In genomic region chr7:138898255-138898654, GRCh38 we compare ENCODE assay signal across 9 cellular contexts.
DNase-seq lines count a peak whose midpoint lies in the region; ATAC-seq and TF ChIP-seq lines count a peak whose summit lies in the region.
"Had no signal": no experiment of that assay in that cellular context is flagged by ENCODE, and none has a peak within 500 bp of the region (broad histone marks: within the 10 kb centered on the region; RNA-seq: fewer than 3 reads in every experiment).

No MANE protein-coding gene starts in this region.

- H3K79me2 ChIP-seq in MM.1S (ENCODE audit: low read length), result no peaks in the 10 kb centered on the region

- H3K4me1 Mint-ChIP-seq in MCF 10A (ENCODE audit: insufficient read depth, unreplicated experiment), result peaks cover 18% of the 10 kb centered on the region
- peaks cover 50% of the 10 kb centered on the region for H3K4me1 Mint-ChIP-seq in stimulated activated naive CD8-positive, alpha-beta T cell treated with anti-CD3 and anti-CD28 coated beads, Interleukin-15, Interleukin-2, amounts not matched to agents 100 ng/mL and 50 ng/mL, for 24 hours (ENCODE audit: low read depth)

- H4K20me1 ChIP-seq in MM.1S (ENCODE audit: insufficient read depth, low read length), result no peaks in the 10 kb centered on the region

- no peak overlapping the region for H2AFZ ChIP-seq in MM.1S (ENCODE audit: low read length)

- DNase-seq in MCF 10A (ENCODE audit: unreplicated experiment) (no peak), breast epithelium (ENCODE audit: low spot score in 2 of 2) (no peak), MM.1S (peak; percentile 41), Peyer's patch (no peak), midbrain (lab: John Stamatoyannopoulos, UW) (no peak)
- DNase-seq in activated T-cell treated with anti-CD3 and anti-CD28 coated beads, Interleukin-2, amount 50 U/mL, for 1 hour, result peak; percentile 27
- DNase-seq: MG63 had no signal

- TF ChIP-seq CTCF in MCF 10A (IDR thresholded peaks at IDR 0.05; ENCODE audit: unreplicated experiment) (no peak), breast epithelium (IDR thresholded peaks at IDR 0.05) (no peak), MM.1S (IDR thresholded peaks at IDR 0.05; ENCODE audit: low read length) (no peak), Peyer's patch (IDR thresholded peaks at IDR 0.05) (no peak)

- H3K4me3 ChIP-seq in breast epithelium (no peak overlapping the region), MM.1S (ENCODE audit: low read length) (no peak overlapping the region), Peyer's patch (no peak overlapping the region)
- H3K4me3 ChIP-seq: MG63 had no signal

- intact Hi-C loops in MCF 10A (cut with micrococcal nuclease), result no loop called here
- intact Hi-C loops in breast epithelium (cut with DNase I; ENCODE audit: low total_unique reads), result no loop called here

- POLR2A ChIA-PET in MCF 10A (lab: Yijun Ruan, JAX), result no interaction called here

- ATAC-seq in HG02588 (IDR thresholded peaks at IDR 0.05; ENCODE audit: unreplicated experiment), result no peak

- no peak overlapping the region for H3K9ac ChIP-seq in MM.1S (ENCODE audit: low read length)

- no peaks in the 10 kb centered on the region for H3F3A ChIP-seq in MM.1S (ENCODE audit: insufficient read depth, low read length)

- H3K9me2 ChIP-seq in MM.1S (replicated peaks; ENCODE audit: insufficient read depth, low read length), result no peaks in the 10 kb centered on the region

- no peaks in the 10 kb centered on the region for H3K4me1 ChIP-seq in breast epithelium
- H3K4me1 ChIP-seq in MM.1S (ENCODE audit: low read length), result peaks cover 5% of the 10 kb centered on the region; the same call in 1 of the 2 replicates
- H3K4me1 ChIP-seq in Peyer's patch, result no peaks in the 10 kb centered on the region

- peaks cover 19% of the 10 kb centered on the region for H3K36me3 Mint-ChIP-seq in MCF 10A (ENCODE audit: insufficient read depth, unreplicated experiment)
- H3K36me3 Mint-ChIP-seq in stimulated activated naive CD8-positive, alpha-beta T cell treated with anti-CD3 and anti-CD28 coated beads, Interleukin-15, Interleukin-2, amounts not matched to agents 100 ng/mL and 50 ng/mL, for 24 hours (ENCODE audit: low read depth), result no peaks in the 10 kb centered on the region

- H3K9me3 Mint-ChIP-seq in MCF 10A (ENCODE audit: unreplicated experiment), result no peaks in the 10 kb centered on the region
- H3K9me3 Mint-ChIP-seq in stimulated activated naive CD8-positive, alpha-beta T cell treated with anti-CD3 and anti-CD28 coated beads, Interleukin-15, Interleukin-2, amounts not matched to agents 100 ng/mL and 50 ng/mL, for 24 hours, result no peaks in the 10 kb centered on the region

- no peak for TF ChIP-seq POLR2A in breast epithelium (IDR thresholded peaks at IDR 0.05)
- TF ChIP-seq POLR2A in Peyer's patch (IDR thresholded peaks at IDR 0.05), result no peak

- H3K4me3 Mint-ChIP-seq in MCF 10A (ENCODE audit: unreplicated experiment), result no peak overlapping the region
- H3K4me3 Mint-ChIP-seq in stimulated activated naive CD8-positive, alpha-beta T cell treated with anti-CD3 and anti-CD28 coated beads, Interleukin-15, Interleukin-2, amounts not matched to agents 100 ng/mL and 50 ng/mL, for 24 hours, result peak overlapping the region; percentile 6

- H3K27ac Mint-ChIP-seq in MCF 10A (ENCODE audit: low read depth, unreplicated experiment), result peak overlapping the region; percentile 16
- H3K27ac Mint-ChIP-seq in stimulated activated naive CD8-positive, alpha-beta T cell treated with anti-CD3 and anti-CD28 coated beads, Interleukin-15, Interleukin-2, amounts not matched to agents 100 ng/mL and 50 ng/mL, for 24 hours, result peak overlapping the region; percentile 81

- H3K9me3 ChIP-seq in breast epithelium (no peaks in the 10 kb centered on the region), MM.1S (replicated peaks; ENCODE audit: insufficient read depth, low read length) (no peaks in the 10 kb centered on the region), Peyer's patch (no peaks in the 10 kb centered on the region)
- H3K9me3 ChIP-seq: MG63 had no signal

- CTCF ChIA-PET in MCF 10A (lab: Yijun Ruan, JAX), result interaction anchor here (0.9 to 3.8 kb wide), 2 partner anchors 12 to 176 kb away, joined by 3 to 22 read pairs; no protein-coding TSS in a partner anchor

- H3K36me3 ChIP-seq in breast epithelium, result no peaks in the 10 kb centered on the region
- H3K36me3 ChIP-seq in MM.1S (replicated peaks; ENCODE audit: insufficient read depth, low read length), result no peaks in the 10 kb centered on the region
- no peaks in the 10 kb centered on the region for H3K36me3 ChIP-seq in Peyer's patch
- H3K36me3 ChIP-seq: MG63 had no signal

- H3K27me3 ChIP-seq in breast epithelium (no peaks in the 10 kb centered on the region), MM.1S (replicated peaks; ENCODE audit: insufficient read depth, low read length) (no peaks in the 10 kb centered on the region), Peyer's patch (no peaks in the 10 kb centered on the region)
- H3K27me3 ChIP-seq: MG63 had no signal

- no peak overlapping the region for H3K4me2 ChIP-seq in MM.1S (ENCODE audit: low read depth, low read length)

- no peaks in the 10 kb centered on the region for H3K27me3 Mint-ChIP-seq in MCF 10A (ENCODE audit: insufficient read depth, unreplicated experiment)
- H3K27me3 Mint-ChIP-seq in stimulated activated naive CD8-positive, alpha-beta T cell treated with anti-CD3 and anti-CD28 coated beads, Interleukin-15, Interleukin-2, amounts not matched to agents 100 ng/mL and 50 ng/mL, for 24 hours, result peaks cover 6% of the 10 kb centered on the region

- H3K27ac ChIP-seq in breast epithelium (no peak overlapping the region), MM.1S (ENCODE audit: low read length) (no peak overlapping the region), Peyer's patch (no peak overlapping the region)

- no TSS peak for BruUV-seq in MCF 10A (replicated peaks; lab: Mats Ljungman, UMichigan)

Comparison
In these comparisons a context has a peak if more than half of its experiments do, and no peak if none do; other contexts are left out.
1. DNase-seq: peak in MM.1S (single experiment) and activated T-cell treated with anti-CD3 and anti-CD28 coated beads, Interleukin-2, amount 50 U/mL, for 1 hour (single experiment); none in MCF 10A (single experiment), breast epithelium (0 of 2), Peyer's patch (0 of 3) and midbrain (single experiment).